Comparison of ENCODE assay signal across 1 cellular context in the genomic region with DNA sequence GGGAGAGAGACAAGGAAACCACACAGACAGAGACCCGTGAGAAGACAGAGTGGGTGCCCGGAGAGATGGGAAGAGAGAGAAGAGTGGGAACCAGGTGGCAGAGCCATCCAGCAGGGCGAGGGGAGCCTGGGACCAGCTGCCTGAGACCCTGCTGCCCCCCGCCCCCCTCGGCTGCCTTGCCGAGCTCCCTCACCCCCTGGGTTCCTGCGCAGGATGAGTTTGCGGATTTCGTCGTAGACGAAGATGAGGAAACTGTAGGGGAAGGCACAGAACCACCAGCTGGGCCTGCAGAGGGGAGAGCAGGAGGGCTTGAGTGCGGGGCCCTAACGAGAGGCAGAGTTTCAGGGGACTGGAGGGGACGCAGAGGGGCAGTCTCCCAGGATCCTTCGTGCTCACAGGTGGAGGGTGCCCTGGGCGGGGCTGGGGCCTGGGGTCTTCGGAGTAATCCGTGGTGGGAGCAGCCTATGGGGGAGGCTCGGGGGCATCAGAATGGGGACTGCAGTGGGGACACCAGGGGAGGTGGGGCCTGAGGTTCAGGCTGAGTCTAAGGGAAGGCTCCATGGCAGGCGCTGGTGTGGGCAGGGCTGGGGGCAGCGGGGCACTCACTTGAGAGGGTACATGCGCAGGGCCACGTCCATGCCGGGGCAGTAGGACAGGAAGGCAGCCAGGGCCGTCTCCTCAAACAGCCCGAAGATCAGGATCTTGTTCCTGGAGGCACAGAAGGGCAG.
TF ChIP-seq lines count a peak whose summit lies in the region.

No MANE protein-coding gene starts in this region.

TF ChIP-seq in WTC11, 78 proteins besides CTCF, POLR2A, EP300 and RAD21 (continued from another document):
- TF ChIP-seq, protein P1, sequence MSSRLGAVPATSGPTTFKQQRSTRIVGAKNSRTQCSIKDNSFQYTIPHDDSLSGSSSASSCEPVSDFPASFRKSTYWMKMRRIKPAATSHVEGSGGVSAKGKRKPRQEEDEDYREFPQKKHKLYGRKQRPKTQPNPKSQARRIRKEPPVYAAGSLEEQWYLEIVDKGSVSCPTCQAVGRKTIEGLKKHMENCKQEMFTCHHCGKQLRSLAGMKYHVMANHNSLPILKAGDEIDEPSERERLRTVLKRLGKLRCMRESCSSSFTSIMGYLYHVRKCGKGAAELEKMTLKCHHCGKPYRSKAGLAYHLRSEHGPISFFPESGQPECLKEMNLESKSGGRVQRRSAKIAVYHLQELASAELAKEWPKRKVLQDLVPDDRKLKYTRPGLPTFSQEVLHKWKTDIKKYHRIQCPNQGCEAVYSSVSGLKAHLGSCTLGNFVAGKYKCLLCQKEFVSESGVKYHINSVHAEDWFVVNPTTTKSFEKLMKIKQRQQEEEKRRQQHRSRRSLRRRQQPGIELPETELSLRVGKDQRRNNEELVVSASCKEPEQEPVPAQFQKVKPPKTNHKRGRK (CRISPR knock-in tag; IDR thresholded peaks at IDR 0.05; ENCODE audit: borderline replicate concordance), result no peak
- TF ChIP-seq NFE2L1 (CRISPR knock-in tag; IDR thresholded peaks at IDR 0.05) (no peak), ZNF263 (CRISPR knock-in tag; IDR thresholded peaks at IDR 0.05; ENCODE audit: low read depth) (no peak), OVOL2 (CRISPR knock-in tag; IDR thresholded peaks at IDR 0.05; ENCODE audit: borderline replicate concordance) (no peak), GRHL2 (CRISPR knock-in tag; IDR thresholded peaks at IDR 0.05; ENCODE audit: insufficient replicate concordance, severe bottlenecking) (no peak), ZBTB21 (CRISPR knock-in tag; IDR thresholded peaks at IDR 0.05; ENCODE audit: borderline replicate concordance) (no peak), ELF4 (CRISPR knock-in tag; IDR thresholded peaks at IDR 0.05; ENCODE audit: low read depth) (no peak), EMX1 (CRISPR knock-in tag; IDR thresholded peaks at IDR 0.05) (no peak), TEAD4 (CRISPR knock-in tag; IDR thresholded peaks at IDR 0.05) (no peak)
- TF ChIP-seq, protein P2, sequence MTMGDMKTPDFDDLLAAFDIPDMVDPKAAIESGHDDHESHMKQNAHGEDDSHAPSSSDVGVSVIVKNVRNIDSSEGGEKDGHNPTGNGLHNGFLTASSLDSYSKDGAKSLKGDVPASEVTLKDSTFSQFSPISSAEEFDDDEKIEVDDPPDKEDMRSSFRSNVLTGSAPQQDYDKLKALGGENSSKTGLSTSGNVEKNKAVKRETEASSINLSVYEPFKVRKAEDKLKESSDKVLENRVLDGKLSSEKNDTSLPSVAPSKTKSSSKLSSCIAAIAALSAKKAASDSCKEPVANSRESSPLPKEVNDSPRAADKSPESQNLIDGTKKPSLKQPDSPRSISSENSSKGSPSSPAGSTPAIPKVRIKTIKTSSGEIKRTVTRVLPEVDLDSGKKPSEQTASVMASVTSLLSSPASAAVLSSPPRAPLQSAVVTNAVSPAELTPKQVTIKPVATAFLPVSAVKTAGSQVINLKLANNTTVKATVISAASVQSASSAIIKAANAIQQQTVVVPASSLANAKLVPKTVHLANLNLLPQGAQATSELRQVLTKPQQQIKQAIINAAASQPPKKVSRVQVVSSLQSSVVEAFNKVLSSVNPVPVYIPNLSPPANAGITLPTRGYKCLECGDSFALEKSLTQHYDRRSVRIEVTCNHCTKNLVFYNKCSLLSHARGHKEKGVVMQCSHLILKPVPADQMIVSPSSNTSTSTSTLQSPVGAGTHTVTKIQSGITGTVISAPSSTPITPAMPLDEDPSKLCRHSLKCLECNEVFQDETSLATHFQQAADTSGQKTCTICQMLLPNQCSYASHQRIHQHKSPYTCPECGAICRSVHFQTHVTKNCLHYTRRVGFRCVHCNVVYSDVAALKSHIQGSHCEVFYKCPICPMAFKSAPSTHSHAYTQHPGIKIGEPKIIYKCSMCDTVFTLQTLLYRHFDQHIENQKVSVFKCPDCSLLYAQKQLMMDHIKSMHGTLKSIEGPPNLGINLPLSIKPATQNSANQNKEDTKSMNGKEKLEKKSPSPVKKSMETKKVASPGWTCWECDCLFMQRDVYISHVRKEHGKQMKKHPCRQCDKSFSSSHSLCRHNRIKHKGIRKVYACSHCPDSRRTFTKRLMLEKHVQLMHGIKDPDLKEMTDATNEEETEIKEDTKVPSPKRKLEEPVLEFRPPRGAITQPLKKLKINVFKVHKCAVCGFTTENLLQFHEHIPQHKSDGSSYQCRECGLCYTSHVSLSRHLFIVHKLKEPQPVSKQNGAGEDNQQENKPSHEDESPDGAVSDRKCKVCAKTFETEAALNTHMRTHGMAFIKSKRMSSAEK (CRISPR knock-in tag; IDR thresholded peaks at IDR 0.05; ENCODE audit: borderline replicate concordance), result no peak
- TF ChIP-seq, protein P3, sequence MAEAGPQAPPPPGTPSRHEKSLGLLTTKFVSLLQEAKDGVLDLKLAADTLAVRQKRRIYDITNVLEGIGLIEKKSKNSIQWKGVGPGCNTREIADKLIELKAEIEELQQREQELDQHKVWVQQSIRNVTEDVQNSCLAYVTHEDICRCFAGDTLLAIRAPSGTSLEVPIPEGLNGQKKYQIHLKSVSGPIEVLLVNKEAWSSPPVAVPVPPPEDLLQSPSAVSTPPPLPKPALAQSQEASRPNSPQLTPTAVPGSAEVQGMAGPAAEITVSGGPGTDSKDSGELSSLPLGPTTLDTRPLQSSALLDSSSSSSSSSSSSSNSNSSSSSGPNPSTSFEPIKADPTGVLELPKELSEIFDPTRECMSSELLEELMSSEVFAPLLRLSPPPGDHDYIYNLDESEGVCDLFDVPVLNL (CRISPR knock-in tag; IDR thresholded peaks at IDR 0.05; ENCODE audit: borderline replicate concordance, low read depth), result no peak
- TF ChIP-seq, protein P4, sequence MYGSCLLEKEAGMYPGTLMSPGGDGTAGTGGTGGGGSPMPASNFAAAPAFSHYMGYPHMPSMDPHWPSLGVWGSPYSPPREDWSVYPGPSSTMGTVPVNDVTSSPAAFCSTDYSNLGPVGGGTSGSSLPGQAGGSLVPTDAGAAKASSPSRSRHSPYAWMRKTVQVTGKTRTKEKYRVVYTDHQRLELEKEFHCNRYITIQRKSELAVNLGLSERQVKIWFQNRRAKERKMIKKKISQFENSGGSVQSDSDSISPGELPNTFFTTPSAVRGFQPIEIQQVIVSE (CRISPR knock-in tag; IDR thresholded peaks at IDR 0.05; ENCODE audit: borderline replicate concordance), result no peak
- TF ChIP-seq, protein P5, sequence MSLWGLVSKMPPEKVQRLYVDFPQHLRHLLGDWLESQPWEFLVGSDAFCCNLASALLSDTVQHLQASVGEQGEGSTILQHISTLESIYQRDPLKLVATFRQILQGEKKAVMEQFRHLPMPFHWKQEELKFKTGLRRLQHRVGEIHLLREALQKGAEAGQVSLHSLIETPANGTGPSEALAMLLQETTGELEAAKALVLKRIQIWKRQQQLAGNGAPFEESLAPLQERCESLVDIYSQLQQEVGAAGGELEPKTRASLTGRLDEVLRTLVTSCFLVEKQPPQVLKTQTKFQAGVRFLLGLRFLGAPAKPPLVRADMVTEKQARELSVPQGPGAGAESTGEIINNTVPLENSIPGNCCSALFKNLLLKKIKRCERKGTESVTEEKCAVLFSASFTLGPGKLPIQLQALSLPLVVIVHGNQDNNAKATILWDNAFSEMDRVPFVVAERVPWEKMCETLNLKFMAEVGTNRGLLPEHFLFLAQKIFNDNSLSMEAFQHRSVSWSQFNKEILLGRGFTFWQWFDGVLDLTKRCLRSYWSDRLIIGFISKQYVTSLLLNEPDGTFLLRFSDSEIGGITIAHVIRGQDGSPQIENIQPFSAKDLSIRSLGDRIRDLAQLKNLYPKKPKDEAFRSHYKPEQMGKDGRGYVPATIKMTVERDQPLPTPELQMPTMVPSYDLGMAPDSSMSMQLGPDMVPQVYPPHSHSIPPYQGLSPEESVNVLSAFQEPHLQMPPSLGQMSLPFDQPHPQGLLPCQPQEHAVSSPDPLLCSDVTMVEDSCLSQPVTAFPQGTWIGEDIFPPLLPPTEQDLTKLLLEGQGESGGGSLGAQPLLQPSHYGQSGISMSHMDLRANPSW (CRISPR knock-in tag; conservative IDR thresholded peaks at IDR 0.05; ENCODE audit: low read depth), result no peak
- TF ChIP-seq, protein P6, sequence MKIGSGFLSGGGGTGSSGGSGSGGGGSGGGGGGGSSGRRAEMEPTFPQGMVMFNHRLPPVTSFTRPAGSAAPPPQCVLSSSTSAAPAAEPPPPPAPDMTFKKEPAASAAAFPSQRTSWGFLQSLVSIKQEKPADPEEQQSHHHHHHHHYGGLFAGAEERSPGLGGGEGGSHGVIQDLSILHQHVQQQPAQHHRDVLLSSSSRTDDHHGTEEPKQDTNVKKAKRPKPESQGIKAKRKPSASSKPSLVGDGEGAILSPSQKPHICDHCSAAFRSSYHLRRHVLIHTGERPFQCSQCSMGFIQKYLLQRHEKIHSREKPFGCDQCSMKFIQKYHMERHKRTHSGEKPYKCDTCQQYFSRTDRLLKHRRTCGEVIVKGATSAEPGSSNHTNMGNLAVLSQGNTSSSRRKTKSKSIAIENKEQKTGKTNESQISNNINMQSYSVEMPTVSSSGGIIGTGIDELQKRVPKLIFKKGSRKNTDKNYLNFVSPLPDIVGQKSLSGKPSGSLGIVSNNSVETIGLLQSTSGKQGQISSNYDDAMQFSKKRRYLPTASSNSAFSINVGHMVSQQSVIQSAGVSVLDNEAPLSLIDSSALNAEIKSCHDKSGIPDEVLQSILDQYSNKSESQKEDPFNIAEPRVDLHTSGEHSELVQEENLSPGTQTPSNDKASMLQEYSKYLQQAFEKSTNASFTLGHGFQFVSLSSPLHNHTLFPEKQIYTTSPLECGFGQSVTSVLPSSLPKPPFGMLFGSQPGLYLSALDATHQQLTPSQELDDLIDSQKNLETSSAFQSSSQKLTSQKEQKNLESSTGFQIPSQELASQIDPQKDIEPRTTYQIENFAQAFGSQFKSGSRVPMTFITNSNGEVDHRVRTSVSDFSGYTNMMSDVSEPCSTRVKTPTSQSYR (CRISPR knock-in tag; IDR thresholded peaks at IDR 0.05), result no peak
